In the genomic region with DNA sequence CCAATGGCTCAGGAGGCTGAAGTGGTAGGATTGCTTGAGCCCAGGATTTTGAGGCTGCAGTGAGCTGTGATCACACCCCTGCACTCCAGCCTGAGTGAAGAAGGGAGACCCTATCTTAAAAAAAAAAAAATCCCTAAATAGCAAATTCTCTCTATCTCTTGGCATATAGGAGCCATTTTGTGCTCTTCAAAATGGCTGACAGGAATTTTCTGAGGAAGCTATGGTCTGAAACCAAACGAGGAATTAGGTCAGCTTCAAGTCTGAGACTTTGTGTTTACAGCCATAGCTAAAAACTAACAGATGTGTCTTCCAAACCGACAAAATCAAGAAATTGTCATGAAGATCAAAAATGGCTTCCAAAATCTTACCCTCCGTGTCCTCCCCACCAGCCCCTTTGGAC, we compare ENCODE assay signal across 26 cellular contexts. TPM values are rescaled to one million over a fixed set of nuclear protein-coding genes. Genes with fewer than 3 reads are reported as not detected.
DNase-seq lines count a peak whose midpoint lies in the region; ATAC-seq, FAIRE-seq and TF ChIP-seq lines count a peak whose summit lies in the region.
"Had no signal": no experiment of that assay in that cellular context is flagged by ENCODE, and none has a peak within 500 bp of the region (broad histone marks: within the 10 kb centered on the region; RNA-seq: fewer than 3 reads in every experiment).

No MANE protein-coding gene starts in this region.

- no peak overlapping the region for H3K27ac ChIP-seq in GM23338 (ENCODE audit: low read depth)
- no peak overlapping the region for H3K27ac ChIP-seq in H1 (ENCODE audit: low read depth, low read length)
- H3K27ac ChIP-seq in neuronal stem cell (replicated peaks; ENCODE audit: low read length) = no peak overlapping the region
- H3K27ac ChIP-seq in brain microvascular endothelial cell = no peak overlapping the region
- H3K27ac ChIP-seq in esophagus squamous epithelium = no peak overlapping the region
- H3K27ac ChIP-seq: BLaER1, KMS-11 had no signal

- no peaks in the 10 kb centered on the region for H3K27me3 ChIP-seq in GM23338 (ENCODE audit: insufficient read depth)
- H3K27me3 ChIP-seq in H1 (replicated peaks in 1 of 4; ENCODE audit: control insufficient read depth in 3 of 4, extremely low read depth in 1 of 4, insufficient read depth in 3 of 4, low read length in 3 of 4) = no peaks in the 10 kb centered on the region; a peak in 1 of 7 replicates
- no peaks in the 10 kb centered on the region for H3K27me3 ChIP-seq in neuronal stem cell (ENCODE audit: control insufficient read depth in 3 of 3, insufficient read depth in 3 of 3, low read depth in 1 of 3, low read length in 3 of 3)
- peaks cover 5% of the 10 kb centered on the region for H3K27me3 ChIP-seq in brain microvascular endothelial cell (replicated peaks)
- peaks cover 0 to 17% (median 0%) of the 10 kb centered on the region in 4 donors for H3K27me3 ChIP-seq in esophagus squamous epithelium
- H3K27me3 ChIP-seq: BLaER1 had no signal

- peaks cover 28% of the 10 kb centered on the region for H3K36me3 Mint-ChIP-seq in activated naive CD8-positive, alpha-beta T cell
- H3K36me3 Mint-ChIP-seq in activated naive CD8-positive, alpha-beta T cell treated with anti-CD3 and anti-CD28 coated beads for 36 hours = peaks cover 79% of the 10 kb centered on the region
- no peaks in the 10 kb centered on the region for H3K36me3 Mint-ChIP-seq in GM23338 (ENCODE audit: low read depth)

- POLR2A ChIA-PET in H1 (lab: Charles Lee; ENCODE audit: partially characterized antibody) = no interaction called here

- H2AFZ ChIP-seq in GM23338 = peak overlapping the region; percentile 32; the same call in 1 of the 2 replicates
- no peak overlapping the region for H2AFZ ChIP-seq in H1 (ENCODE audit: low read length)
- H2AFZ ChIP-seq in neuronal stem cell (ENCODE audit: low read length) = peak overlapping the region; percentile 16

- no peak overlapping the region for H2AK5ac ChIP-seq in H1 (ENCODE audit: low read depth, low read length)
- H2AK5ac ChIP-seq in neuronal stem cell (ENCODE audit: low read depth, low read length) = no peak overlapping the region

- no peaks in the 10 kb centered on the region for H3F3A ChIP-seq in GM23338 (replicated peaks; ENCODE audit: low read depth)

- no peak for DNase-seq in activated naive CD8-positive, alpha-beta T cell treated with anti-CD3 and anti-CD28 coated beads for 36 hours
- DNase-seq in GM23338 (ENCODE audit: low spot score) = no peak
- no peak for DNase-seq in H1 (ENCODE audit: low read depth in 1 of 2, low spot score in 2 of 2)
- DNase-seq in neuronal stem cell (ENCODE audit: low spot score) = no peak
- no peak for DNase-seq in brain microvascular endothelial cell
- DNase-seq in esophagus squamous epithelium (lab: John Stamatoyannopoulos, UW) = no peak
- no peak for DNase-seq in stimulated activated CD4-positive, alpha-beta T cell treated with anti-CD3 and anti-CD28 coated beads, Interleukin-4, amount 100 ng/mL, for 24 hours
- DNase-seq: DMS53; GDM1; IMR-90; NCI-H1092 treated with DMSO at 0.1 percent for 48 hours; NCI-H1436 treated with DMSO at 0.1 percent for 48 hours; NCI-H1930; NCI-H2227 treated with DMSO at 0.1 percent for 48 hours; NCI-H510A; NCI-H774; NK-92 treated with Interleukin-12 subunit alpha and Interleukin-12 subunit beta, amount 100 ng/mL, for 24 hours; SIG-M5 had no signal

- H3K4me1 ChIP-seq in GM23338 (ENCODE audit: insufficient read depth) = peaks cover 11% of the 10 kb centered on the region
- H3K4me1 ChIP-seq in H1 (replicated peaks in 1 of 4; ENCODE audit: control insufficient read depth in 3 of 4, insufficient read depth in 4 of 4, low read length in 3 of 4) = peaks cover 1 to 16% (median 8%) of the 10 kb centered on the region in 4 experiments; a peak in 5 of 7 replicates
- peaks cover 13 to 20% of the 10 kb centered on the region in 2 donors for H3K4me1 ChIP-seq in neuronal stem cell (ENCODE audit: control insufficient read depth in 2 of 2, insufficient read depth in 1 of 2, low read depth in 1 of 2, low read length in 2 of 2)
- H3K4me1 ChIP-seq in esophagus squamous epithelium = peaks cover 0 to 12% (median 0%) of the 10 kb centered on the region in 3 donors
- H3K4me1 ChIP-seq: BLaER1 had no signal

- H3K4ac ChIP-seq in H1 (replicated peaks; ENCODE audit: insufficient read length, low read depth, low read length) (no peak overlapping the region), neuronal stem cell (ENCODE audit: low read length) (no peak overlapping the region)

- H3K18ac ChIP-seq in H1 (ENCODE audit: extremely low read depth, low read length) (no peak overlapping the region), neuronal stem cell (ENCODE audit: low read length) (no peak overlapping the region)

- TF ChIP-seq EP300 in H1 (IDR thresholded peaks at IDR 0.05; ENCODE audit: borderline replicate concordance in 1 of 2, low read depth in 2 of 2, low read length in 2 of 2) = no peak

- H3K9ac ChIP-seq in H1 (replicated peaks in 1 of 4; ENCODE audit: extremely low read depth in 1 of 4, low read depth in 3 of 4, low read length in 3 of 4) (no peak overlapping the region), neuronal stem cell (ENCODE audit: low read depth, low read length, poor library complexity) (no peak overlapping the region)
- H3K9ac ChIP-seq: BLaER1, KMS-11 had no signal

- H4K20me1 ChIP-seq in GM23338 (replicated peaks; ENCODE audit: insufficient read depth) (no peaks in the 10 kb centered on the region), H1 (replicated peaks in 1 of 2; ENCODE audit: control insufficient read depth in 1 of 2, insufficient read depth in 2 of 2, low read length in 2 of 2) (no peaks in the 10 kb centered on the region)
- H4K20me1 ChIP-seq: BLaER1 had no signal

- no peak for FAIRE-seq in H1 (lab: Jason Lieb, UNC)
- FAIRE-seq: D721Med, GM19239, H54, HTR-8/SVneo had no signal

- H3K4me3 ChIP-seq in GM23338 = no peak overlapping the region
- no peak overlapping the region for H3K4me3 ChIP-seq in H1 (ENCODE audit: extremely low read depth in 1 of 4, insufficient read depth in 2 of 4, low read depth in 3 of 4, low read length in 4 of 4)
- H3K4me3 ChIP-seq in neuronal stem cell (ENCODE audit: low read length in 2 of 2) = no peak overlapping the region
- no peak overlapping the region for H3K4me3 ChIP-seq in brain microvascular endothelial cell (ENCODE audit: low read depth, low read length)
- no peak overlapping the region for H3K4me3 ChIP-seq in esophagus squamous epithelium
- H3K4me3 ChIP-seq: BLaER1 had no signal

- CTCF ChIA-PET in H1 (lab: Charles Lee; ENCODE audit: partially characterized antibody) = interaction anchor here (0.6 to 1.3 kb wide), 8 partner anchors 9 to 1592 kb away, joined by 3 to 5 read pairs (median 4); no protein-coding TSS in a partner anchor

- no peaks in the 10 kb centered on the region for H3K23me2 ChIP-seq in H1 (ENCODE audit: low read depth, low read length)

- H3K4me1 Mint-ChIP-seq in activated naive CD8-positive, alpha-beta T cell (ENCODE audit: low read depth) = peaks cover 95% of the 10 kb centered on the region
- H3K4me1 Mint-ChIP-seq in activated naive CD8-positive, alpha-beta T cell treated with anti-CD3 and anti-CD28 coated beads for 36 hours = peaks cover 81% of the 10 kb centered on the region
- H3K4me1 Mint-ChIP-seq in GM23338 = peaks cover 30% of the 10 kb centered on the region

- no peaks in the 10 kb centered on the region for H3K9me3 Mint-ChIP-seq in activated naive CD8-positive, alpha-beta T cell (ENCODE audit: low read depth)
- H3K9me3 Mint-ChIP-seq in activated naive CD8-positive, alpha-beta T cell treated with anti-CD3 and anti-CD28 coated beads for 36 hours = peaks cover 1% of the 10 kb centered on the region
- no peaks in the 10 kb centered on the region for H3K9me3 Mint-ChIP-seq in GM23338

- H4K8ac ChIP-seq in H1 (ENCODE audit: extremely low read depth, insufficient read depth, low read length) = no peak overlapping the region
- no peak overlapping the region for H4K8ac ChIP-seq in neuronal stem cell (ENCODE audit: low read depth, low read length)

- H2BK20ac ChIP-seq in H1 (ENCODE audit: low read length) = no peak overlapping the region

- no peak overlapping the region for H2BK12ac ChIP-seq in H1 (ENCODE audit: low read depth, low read length)
- no peak overlapping the region for H2BK12ac ChIP-seq in neuronal stem cell (ENCODE audit: low read length)

- H3K79me2 ChIP-seq in GM23338 (replicated peaks; ENCODE audit: insufficient read depth) (no peaks in the 10 kb centered on the region), H1 (ENCODE audit: control insufficient read depth in 1 of 2, insufficient read depth in 2 of 2, low read length in 2 of 2) (no peaks in the 10 kb centered on the region)

- H3K79me1 ChIP-seq in H1 (ENCODE audit: low read depth, low read length) (no peaks in the 10 kb centered on the region), neuronal stem cell (ENCODE audit: low read depth, low read length) (no peaks in the 10 kb centered on the region)

- H3K56ac ChIP-seq in H1 (replicated peaks; ENCODE audit: insufficient read length, low read depth, low read length) = no peak overlapping the region

- intact Hi-C loops in esophagus squamous epithelium (cut with DNase I) = no loop called here

- TF ChIP-seq RAD21 in H1 (IDR thresholded peaks at IDR 0.05 in 1 of 2, conservative IDR thresholded peaks at IDR 0.05 in 1 of 2; ENCODE audit: low read depth in 2 of 2, low read length in 2 of 2) = no peak

- H3K27me3 Mint-ChIP-seq in activated naive CD8-positive, alpha-beta T cell = no peaks in the 10 kb centered on the region
- no peaks in the 10 kb centered on the region for H3K27me3 Mint-ChIP-seq in activated naive CD8-positive, alpha-beta T cell treated with anti-CD3 and anti-CD28 coated beads for 36 hours
- H3K27me3 Mint-ChIP-seq in GM23338 (ENCODE audit: insufficient read depth, low read depth, poor library complexity) = no peaks in the 10 kb centered on the region

- in situ Hi-C loops in brain microvascular endothelial cell (cut with HindIII; ENCODE audit: low pct_ligation_motif_present, low sequenced_read_pairs) = no loop called here

- H3K4me2 ChIP-seq in GM23338 (no peak overlapping the region), H1 (ENCODE audit: insufficient read depth in 1 of 2, low read depth in 2 of 2, low read length in 2 of 2) (no peak overlapping the region), neuronal stem cell (ENCODE audit: insufficient read depth, low read length, poor library complexity, severe bottlenecking) (no peak overlapping the region)
- H3K4me2 ChIP-seq: BLaER1, KMS-11 had no signal

- no peak overlapping the region for H2BK5ac ChIP-seq in H1 (ENCODE audit: low read depth, low read length)
- no peak overlapping the region for H2BK5ac ChIP-seq in neuronal stem cell (ENCODE audit: low read length)

- H2BK120ac ChIP-seq in H1 (replicated peaks; ENCODE audit: low read depth, low read length) = no peak overlapping the region
- no peak overlapping the region for H2BK120ac ChIP-seq in neuronal stem cell (ENCODE audit: low read depth, low read length)

- no peak for TF ChIP-seq POLR2A in H1 (IDR thresholded peaks at IDR 0.05; ENCODE audit: control extremely low read depth in 1 of 2, low read depth in 2 of 2, low read length in 2 of 2)
- TF ChIP-seq POLR2A in esophagus squamous epithelium (IDR thresholded peaks at IDR 0.05) = no peak

- no peak for ATAC-seq in GM23338
- ATAC-seq: Panc1 had no signal

- no peak overlapping the region for H3K14ac ChIP-seq in H1 (ENCODE audit: insufficient read length)
- H3K14ac ChIP-seq in neuronal stem cell (ENCODE audit: low read length) = no peak overlapping the region

- no peak overlapping the region for H4K91ac ChIP-seq in H1 (replicated peaks; ENCODE audit: insufficient read length, low read length)
- H4K91ac ChIP-seq in neuronal stem cell (ENCODE audit: low read depth, low read length, poor library complexity) = no peak overlapping the region

- 89% methylated on average over 3 of the region's 3 CpGs; no CpG with 5 or more reads in 1 of the 2 experiments for WGBS in H1 (ENCODE audit: extremely low coverage in 1 of 2, insufficient coverage in 1 of 2, insufficient read length in 1 of 2, insufficient replicate concordance in 2 of 2, low coverage in 1 of 2, low lambda C conversion rate in 2 of 2, missing lambda C conversion rate in 1 of 2), 2 experiments
- no CpG with 5 or more reads among the region's 3 CpGs for WGBS in neuronal stem cell (ENCODE audit: extremely low coverage in 2 of 2, insufficient read length in 2 of 2, insufficient replicate concordance in 1 of 2), 2 donors
- WGBS in esophagus squamous epithelium, 2 donors = 65 to 68% methylated on average over 3 of the region's 3 CpGs

- peak overlapping the region; percentile 42 for H3K4me3 Mint-ChIP-seq in activated naive CD8-positive, alpha-beta T cell
- H3K4me3 Mint-ChIP-seq in activated naive CD8-positive, alpha-beta T cell treated with anti-CD3 and anti-CD28 coated beads for 36 hours = no peak overlapping the region
- no peak overlapping the region for H3K4me3 Mint-ChIP-seq in GM23338

- H3K27ac Mint-ChIP-seq in activated naive CD8-positive, alpha-beta T cell = peak overlapping the region; percentile 84
- no peak overlapping the region for H3K27ac Mint-ChIP-seq in activated naive CD8-positive, alpha-beta T cell treated with anti-CD3 and anti-CD28 coated beads for 36 hours
- no peak overlapping the region for H3K27ac Mint-ChIP-seq in GM23338

- H2BK15ac ChIP-seq in H1 (ENCODE audit: low read length) = no peak overlapping the region
- H2BK15ac ChIP-seq in neuronal stem cell (ENCODE audit: low read length) = no peak overlapping the region

- H3K9me3 ChIP-seq in H1 (ENCODE audit: insufficient read depth in 2 of 2, low read depth in 1 of 2, low read length in 1 of 2) (no peaks in the 10 kb centered on the region), neuronal stem cell (replicated peaks in 1 of 2; ENCODE audit: control insufficient read depth in 2 of 2, insufficient read depth in 1 of 2, low read depth in 1 of 2, low read length in 2 of 2) (peaks cover 0 to 2% of the 10 kb centered on the region in 2 donors), esophagus squamous epithelium (no peaks in the 10 kb centered on the region)
- H3K9me3 ChIP-seq: BLaER1 had no signal

- H3K23ac ChIP-seq in H1 (ENCODE audit: insufficient read length) (no peak overlapping the region), neuronal stem cell (ENCODE audit: low read depth, low read length, poor library complexity) (no peak overlapping the region)

- TF ChIP-seq CTCF in GM23338 (conservative IDR thresholded peaks at IDR 0.05; ENCODE audit: low read depth in 2 of 2) = no peak
- TF ChIP-seq CTCF in H1 (IDR thresholded peaks at IDR 0.05; ENCODE audit: control extremely low read depth in 1 of 3, insufficient read depth in 1 of 3, low read depth in 1 of 3, low read length in 3 of 3) = no peak
- no peak for TF ChIP-seq CTCF in brain microvascular endothelial cell (IDR thresholded peaks at IDR 0.05; ENCODE audit: low read depth, low read length, missing control alignments)
- no peak for TF ChIP-seq CTCF in esophagus squamous epithelium (IDR thresholded peaks at IDR 0.05)

- no peak overlapping the region for H4K5ac ChIP-seq in H1 (ENCODE audit: insufficient read length, low read depth, low read length)

- no peaks in the 10 kb centered on the region for H3K36me3 ChIP-seq in GM23338 (ENCODE audit: insufficient read depth)
- no peaks in the 10 kb centered on the region for H3K36me3 ChIP-seq in H1 (ENCODE audit: control insufficient read depth in 2 of 4, insufficient read depth in 4 of 4, low read length in 3 of 4)
- no peaks in the 10 kb centered on the region for H3K36me3 ChIP-seq in neuronal stem cell (replicated peaks in 1 of 2; ENCODE audit: control insufficient read depth in 2 of 2, insufficient read depth in 2 of 2, low read length in 2 of 2)
- H3K36me3 ChIP-seq in brain microvascular endothelial cell (replicated peaks) = no peaks in the 10 kb centered on the region
- H3K36me3 ChIP-seq in esophagus squamous epithelium = no peaks in the 10 kb centered on the region
- H3K36me3 ChIP-seq: BLaER1 had no signal

- peaks cover 9% of the 10 kb centered on the region; the same call in 1 of the 2 replicates for H3K9me2 ChIP-seq in GM23338 (ENCODE audit: insufficient read depth)

RNA-seq across cellular contexts. Expression of gene CD247, which starts 10.6 kb away (rescaled TPM):
- total RNA-seq in activated naive CD8-positive, alpha-beta T cell treated with anti-CD3 and anti-CD28 coated beads for 36 hours = 100 to 1,000 TPM; 166 TPM
- total RNA-seq in GM23338 (2014; rRNA removed; shearing (Covaris generic)) = 1.4 TPM in 1 of 2 replicates, not detected in the other
- polyA plus RNA-seq in GM23338 (2016; fragmentation: Nextera tagmentation; extraction: Ambion mirVana) = 1.2 and 1.6 TPM in 2 replicates
- 1.7 and 2.2 TPM in 2 replicates for total RNA-seq in H1 (2021; fragmentation: NEBNext Ultra II Directional; extraction: Animal tissue kit (Norgen Biotek cat#: 25700))
- 1.9 and 2.0 TPM in 2 replicates for polyA plus RNA-seq in H1 (2011; rRNA removed)
- polyA plus RNA-seq in H1 (2011; cell fraction: cytosol; rRNA removed) = 2.1 TPM
- 2.1 TPM for polyA plus RNA-seq in H1 (2011; cell fraction: nucleus; rRNA removed)
- 1.8 to 3.6 TPM (median 2.1 TPM) in 4 replicates for polyA plus RNA-seq in H1 (2012, experiment 1 of 2)
- 1.2 TPM for polyA plus RNA-seq in H1 (2012, experiment 2 of 2)
- 1.2 TPM for polyA plus RNA-seq in H1 (2013, experiment 1 of 2)
- polyA plus RNA-seq in H1 (2013, experiment 2 of 2) = 1.4 TPM
- polyA minus RNA-seq in H1 (2011; rRNA and poly(A)+ RNA removed) = 0.71 and 0.95 TPM in 2 replicates
- polyA minus RNA-seq in H1 (2011; cell fraction: cytosol; rRNA and poly(A)+ RNA removed) = 1.5 TPM
- 0.40 TPM for polyA minus RNA-seq in H1 (2011; cell fraction: nucleus; rRNA and poly(A)+ RNA removed)
- polyA plus RNA-seq in neuronal stem cell (2013, experiment 1 of 2) = 1.5 TPM
- 1.5 TPM for polyA plus RNA-seq in neuronal stem cell (2013, experiment 2 of 2)
- 1 to 10 TPM in 3 of 4 donors, under 1 TPM in 1; 0.68 to 3.5 (median 3.1) TPM for total RNA-seq in esophagus squamous epithelium
- total RNA-seq: IMR-90 had no signal
- polyA plus RNA-seq: IMR-90 had no signal

RNA-seq across cellular contexts. Expression of gene CREG1, which starts 45.8 kb away (rescaled TPM):
- 10 to 100 TPM; 11.2 to 11.3 TPM for total RNA-seq in activated naive CD8-positive, alpha-beta T cell treated with anti-CD3 and anti-CD28 coated beads for 36 hours
- 42.7 and 49.4 TPM in 2 replicates for total RNA-seq in GM23338 (2014; rRNA removed; shearing (Covaris generic))
- polyA plus RNA-seq in GM23338 (2016; fragmentation: Nextera tagmentation; extraction: Ambion mirVana) = 16.7 and 21.2 TPM in 2 replicates
- 28.7 and 30.1 TPM in 2 replicates for total RNA-seq in H1 (2021; fragmentation: NEBNext Ultra II Directional; extraction: Animal tissue kit (Norgen Biotek cat#: 25700))
- polyA plus RNA-seq in H1 (2011; rRNA removed) = 23.7 and 29.8 TPM in 2 replicates
- 31.1 TPM for polyA plus RNA-seq in H1 (2011; cell fraction: cytosol; rRNA removed)
- polyA plus RNA-seq in H1 (2011; cell fraction: nucleus; rRNA removed) = 16.1 TPM
- 17.0 to 21.8 TPM (median 17.6 TPM) in 4 replicates for polyA plus RNA-seq in H1 (2012, experiment 1 of 2)
- polyA plus RNA-seq in H1 (2012, experiment 2 of 2) = 5.8 TPM
- polyA plus RNA-seq in H1 (2013, experiment 1 of 2) = 38.3 TPM
- 45.5 TPM for polyA plus RNA-seq in H1 (2013, experiment 2 of 2)
- 13.0 and 21.0 TPM in 2 replicates for polyA minus RNA-seq in H1 (2011; rRNA and poly(A)+ RNA removed)
- polyA minus RNA-seq in H1 (2011; cell fraction: cytosol; rRNA and poly(A)+ RNA removed) = 20.5 TPM
- 18.3 TPM for polyA minus RNA-seq in H1 (2011; cell fraction: nucleus; rRNA and poly(A)+ RNA removed)
- 32.6 TPM for polyA plus RNA-seq in neuronal stem cell (2013, experiment 1 of 2)
- 33.4 TPM for polyA plus RNA-seq in neuronal stem cell (2013, experiment 2 of 2)
- total RNA-seq in esophagus squamous epithelium = 100 to 1,000 TPM; 110 to 203 (median 175) TPM

Comparison
In these comparisons a context has a peak if more than half of its experiments do, and no peak if none do; other contexts are left out.
1. RNA of gene CD247, which starts 10.6 kb away (total RNA-seq): 166 TPM in activated naive CD8-positive, alpha-beta T cell treated with anti-CD3 and anti-CD28 coated beads for 36 hours; 0.68 to 3.5 TPM in esophagus squamous epithelium, 1.7 to 2.2 TPM in H1 and 1.4 TPM in GM23338; every median in the first group is over 10 times any median in the second.